In the genomic region with DNA sequence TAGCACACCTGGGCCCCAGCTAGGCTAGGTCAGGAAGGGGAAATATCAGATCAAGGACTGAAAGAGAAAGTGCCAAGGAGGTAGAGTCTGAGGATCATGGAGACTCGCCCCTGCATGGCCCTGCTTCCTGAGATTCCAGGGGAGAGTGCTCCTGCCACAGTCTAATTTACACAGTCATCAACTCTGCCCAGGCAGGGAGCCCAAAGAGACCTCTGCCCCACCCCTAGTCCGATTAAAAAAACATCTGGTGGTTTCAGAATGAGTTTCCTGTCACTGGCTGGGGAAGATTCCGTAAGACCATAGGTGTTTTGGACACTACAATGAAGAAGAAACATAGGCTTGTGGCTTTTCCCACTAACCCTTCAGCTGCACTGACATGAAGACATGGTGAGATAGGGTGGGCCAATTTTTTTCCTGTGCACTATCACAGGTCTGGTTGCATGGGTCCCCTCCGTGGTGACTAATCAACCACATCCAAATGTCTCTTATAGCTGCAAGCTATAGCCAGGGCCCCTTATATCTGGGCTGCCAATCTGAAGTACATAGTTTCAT, we compare ENCODE assay signal across 8 cellular contexts. TPM values are rescaled to one million over a fixed set of nuclear protein-coding genes. Genes with fewer than 3 reads are reported as not detected.
DNase-seq lines count a peak whose midpoint lies in the region; ATAC-seq and TF ChIP-seq lines count a peak whose summit lies in the region.

No MANE protein-coding gene starts in this region.

- H3K36me3 Mint-ChIP-seq in activated naive CD8-positive, alpha-beta T cell treated with anti-CD3 and anti-CD28 coated beads for 36 hours: peaks cover 22% of the 10 kb centered on the region

- no peak overlapping the region for H3K56ac ChIP-seq in mesendoderm (ENCODE audit: low read length)

- no peak overlapping the region for H2AK5ac ChIP-seq in mesendoderm (ENCODE audit: low read length)

- H3K9me3 Mint-ChIP-seq in activated naive CD8-positive, alpha-beta T cell treated with anti-CD3 and anti-CD28 coated beads for 36 hours: peaks cover 9% of the 10 kb centered on the region

- H2BK15ac ChIP-seq in mesendoderm (replicated peaks; ENCODE audit: low read depth): no peak overlapping the region

- no peak overlapping the region for H3K18ac ChIP-seq in mesendoderm (ENCODE audit: low read length)

- no peaks in the 10 kb centered on the region for H3K79me1 ChIP-seq in mesendoderm (ENCODE audit: low read length)

- H2BK5ac ChIP-seq in mesendoderm (ENCODE audit: low read length): no peak overlapping the region

- H3K36me3 ChIP-seq in mesendoderm (ENCODE audit: control insufficient read depth, insufficient read depth, low read length): no peaks in the 10 kb centered on the region

- no peak overlapping the region for H2BK120ac ChIP-seq in mesendoderm (ENCODE audit: low read depth, low read length)

- H3K9ac ChIP-seq in mesendoderm (ENCODE audit: low read length): no peak overlapping the region

- H4K8ac ChIP-seq in mesendoderm (ENCODE audit: low read depth, low read length): no peak overlapping the region

- H4K5ac ChIP-seq in mesendoderm (ENCODE audit: low read length): no peak overlapping the region

- no peaks in the 10 kb centered on the region for H3K27me3 Mint-ChIP-seq in activated naive CD8-positive, alpha-beta T cell treated with anti-CD3 and anti-CD28 coated beads for 36 hours

- H3K4ac ChIP-seq in mesendoderm (ENCODE audit: low read depth, low read length): no peak overlapping the region

- H3K27ac ChIP-seq in mesendoderm (ENCODE audit: low read depth, low read length): no peak overlapping the region

- H3K27me3 ChIP-seq in mesendoderm (ENCODE audit: insufficient read depth, low read length, poor library complexity): no peaks in the 10 kb centered on the region

- peak overlapping the region; percentile 46 for H3K4me3 Mint-ChIP-seq in activated naive CD8-positive, alpha-beta T cell treated with anti-CD3 and anti-CD28 coated beads for 36 hours

- no peaks in the 10 kb centered on the region for H3K4me1 ChIP-seq in mesendoderm (ENCODE audit: control insufficient read depth, low read depth, low read length)

- no peak overlapping the region for H3K23ac ChIP-seq in mesendoderm (ENCODE audit: low read length)

- no peak overlapping the region for H3K4me2 ChIP-seq in mesendoderm (ENCODE audit: low read length)

- peak; percentile 85 for DNase-seq in GM12865 (ENCODE audit: low read depth)
- peak; percentile 63 for DNase-seq in GM20000 (ENCODE audit: low spot score)
- DNase-seq in activated naive CD8-positive, alpha-beta T cell treated with anti-CD3 and anti-CD28 coated beads for 36 hours: peak; percentile 75
- no peak for DNase-seq in epidermal melanocyte (ENCODE audit: insufficient read length, low spot score)
- DNase-seq in mesendoderm: no peak
- no peak for DNase-seq in hippocampal formation (lab: John Stamatoyannopoulos, UW)
- DNase-seq in ureter (ENCODE audit: low spot score): no peak

- peak overlapping the region; percentile 91 for H3K27ac Mint-ChIP-seq in activated naive CD8-positive, alpha-beta T cell treated with anti-CD3 and anti-CD28 coated beads for 36 hours

- no peaks in the 10 kb centered on the region for H3K79me2 ChIP-seq in mesendoderm (ENCODE audit: control insufficient read depth, insufficient read depth, low read length)

- no CpG with 5 or more reads among the region's 4 CpGs for WGBS in mesendoderm (ENCODE audit: extremely low coverage, insufficient coverage, low lambda C conversion rate)

- peaks cover 87% of the 10 kb centered on the region for H3K4me1 Mint-ChIP-seq in activated naive CD8-positive, alpha-beta T cell treated with anti-CD3 and anti-CD28 coated beads for 36 hours

- no peak for TF ChIP-seq CTCF in GM12865 (IDR thresholded peaks at IDR 0.05; ENCODE audit: insufficient read depth, low read depth, low read length, missing control alignments)
- TF ChIP-seq CTCF in GM20000 (IDR thresholded peaks at IDR 0.05; ENCODE audit: extremely low read depth, missing control alignments): no peak

- ATAC-seq in HG03460 (IDR thresholded peaks at IDR 0.05; ENCODE audit: unreplicated experiment): peak; percentile 97

- H3K4me3 ChIP-seq in GM12865 (ENCODE audit: low read depth, low read length) (peak overlapping the region; percentile 14; the same call in 1 of the 2 replicates), mesendoderm (ENCODE audit: low read length) (no peak overlapping the region)

RNA-seq across cellular contexts. Expression of gene GZMB, which starts 31.5 kb away (rescaled TPM):
- total RNA-seq in activated naive CD8-positive, alpha-beta T cell treated with anti-CD3 and anti-CD28 coated beads for 36 hours: 1,000 to 10,000 TPM; 1,271 to 1,284 TPM
- not detected for polyA plus RNA-seq in mesendoderm (2013, experiment 1 of 2)
- polyA plus RNA-seq in mesendoderm (2013, experiment 2 of 2): not detected
- total RNA-seq in ureter: 0.94 TPM

RNA-seq across cellular contexts. Expression of gene GZMH, which starts 56.0 kb away (rescaled TPM):
- total RNA-seq in activated naive CD8-positive, alpha-beta T cell treated with anti-CD3 and anti-CD28 coated beads for 36 hours: 10 to 100 TPM; 48.1 to 51.4 TPM
- polyA plus RNA-seq in mesendoderm (2013, experiment 1 of 2): not detected
- polyA plus RNA-seq in mesendoderm (2013, experiment 2 of 2): not detected
- 1.3 TPM for total RNA-seq in ureter

Comparison
In these comparisons a context has a peak if more than half of its experiments do, and no peak if none do; other contexts are left out.
1. DNase-seq: peak in GM12865 (single experiment), GM20000 (single experiment) and activated naive CD8-positive, alpha-beta T cell treated with anti-CD3 and anti-CD28 coated beads for 36 hours (single experiment); none in epidermal melanocyte (single experiment), mesendoderm (single experiment), hippocampal formation (0 of 2) and ureter (single experiment).
2. RNA of gene GZMB, which starts 31.5 kb away (total RNA-seq): 1,271 to 1,284 TPM in activated naive CD8-positive, alpha-beta T cell treated with anti-CD3 and anti-CD28 coated beads for 36 hours; 0.94 TPM in ureter (single experiment); every median in the first group is over 100 times any median in the second.
3. RNA of gene GZMH, which starts 56.0 kb away (total RNA-seq): 48.1 to 51.4 TPM in activated naive CD8-positive, alpha-beta T cell treated with anti-CD3 and anti-CD28 coated beads for 36 hours; 1.3 TPM in ureter (single experiment); every median in the first group is over 10 times any median in the second.